29 cellular contexts compared by ENCODE assay signal in the genomic region with DNA sequence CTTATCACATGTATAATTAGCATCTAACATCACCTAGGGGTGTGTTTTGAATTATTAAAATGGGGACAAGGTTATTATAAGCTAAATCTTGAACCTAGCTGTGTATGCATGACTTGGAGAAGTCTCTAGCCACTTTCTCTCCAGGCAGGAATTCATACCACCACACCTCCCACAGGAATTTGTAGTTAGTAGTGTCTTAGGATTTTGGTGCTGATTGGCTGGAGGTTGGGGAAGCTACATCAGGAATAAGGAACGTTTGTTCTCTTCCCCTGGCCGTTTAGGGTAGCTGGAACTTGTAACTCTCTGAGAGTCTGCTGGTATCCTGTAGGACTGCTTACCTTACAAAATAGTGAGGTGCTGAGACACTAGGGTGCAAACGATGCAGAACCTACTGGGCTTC.
"Had no signal": no experiment of that assay in that cellular context is flagged by ENCODE, and none has a peak within 500 bp of the region (broad histone marks: within the 10 kb centered on the region; RNA-seq: fewer than 3 reads in every experiment).

No MANE protein-coding gene starts in this region.

- H3K4me1 Mint-ChIP-seq: activated CD4-positive, alpha-beta memory T cell treated with anti-CD3 and anti-CD28 coated beads, Interleukin-2, amount 10 ng/mL, durations not matched to agents 7 days and 5 days; activated CD4-positive, alpha-beta T cell treated with anti-CD3 and anti-CD28 coated beads, Interleukin-2, amount 10 ng/mL, durations not matched to agents 7 days and 5 days; activated naive CD4-positive, alpha-beta T cell treated with anti-CD3 and anti-CD28 coated beads, Interleukin-2, amount 10 ng/mL, durations not matched to agents 7 days and 5 days; activated naive CD8-positive, alpha-beta T cell treated with anti-CD3 and anti-CD28 coated beads, Interleukin-2, amount 10 ng/mL, durations not matched to agents 7 days and 5 days; brain; endodermal cell had no signal

- ATAC-seq: activated naive CD4-positive, alpha-beta T cell treated with anti-CD3 and anti-CD28 coated beads, Interleukin-2, amount 50 U/mL, for 72 hours; activated T-cell treated with anti-CD3 and anti-CD28 coated beads, Interleukin-2, amount 50 U/mL, for 72 hours; esophagus mucosa had no signal

- H3K27ac ChIP-seq: ascending aorta, breast epithelium, cardiac muscle cell, colonic mucosa, dorsolateral prefrontal cortex had no signal

- H3K4me3 Mint-ChIP-seq: activated CD4-positive, alpha-beta memory T cell treated with anti-CD3 and anti-CD28 coated beads, Interleukin-2, amount 10 ng/mL, durations not matched to agents 7 days and 5 days; activated CD4-positive, alpha-beta T cell treated with anti-CD3 and anti-CD28 coated beads, Interleukin-2, amount 10 ng/mL, durations not matched to agents 7 days and 5 days; activated naive CD4-positive, alpha-beta T cell treated with anti-CD3 and anti-CD28 coated beads, Interleukin-2, amount 10 ng/mL, durations not matched to agents 7 days and 5 days; activated naive CD8-positive, alpha-beta T cell treated with anti-CD3 and anti-CD28 coated beads, Interleukin-2, amount 10 ng/mL, durations not matched to agents 7 days and 5 days; activated T-cell treated with anti-CD3 and anti-CD28 coated beads, Interleukin-2, amount 50 U/mL, for 24 hours; activated T-cell treated with anti-CD3 and anti-CD28 coated beads, Interleukin-2, amount 50 U/mL, for 72 hours; brain; dendritic cell treated with granulocyte-macrophage colony-stimulating factor and Interleukin-4, amounts not matched to agents 40 ng/mL and 50 ng/mL, for 4 days; endodermal cell had no signal

- DNase-seq: activated CD4-positive, alpha-beta memory T cell treated with anti-CD3 and anti-CD28 coated beads, Interleukin-2, amount 10 ng/mL, durations not matched to agents 7 days and 5 days; activated CD4-positive, alpha-beta T cell treated with anti-CD3 and anti-CD28 coated beads for 1 hour; activated CD4-positive, alpha-beta T cell treated with anti-CD3 and anti-CD28 coated beads for 4 hours; activated CD4-positive, alpha-beta T cell treated with anti-CD3 and anti-CD28 coated beads, Interleukin-2, amount 10 ng/mL, durations not matched to agents 7 days and 5 days; activated CD4-positive, alpha-beta T cell treated with anti-CD3 and anti-CD28 coated beads, Interleukin-2, amount 50 U/mL, for 4 hours; activated CD8-positive, alpha-beta memory T cell treated with anti-CD3 and anti-CD28 coated beads, Interleukin-2, amount 50 U/mL, for 48 hours; activated gamma-delta T cell; activated naive CD4-positive, alpha-beta T cell; activated naive CD4-positive, alpha-beta T cell treated with anti-CD3 and anti-CD28 coated beads, Interleukin-2, amount 10 ng/mL, durations not matched to agents 7 days and 5 days; activated naive CD8-positive, alpha-beta T cell treated with anti-CD3 and anti-CD28 coated beads, Interleukin-2, amount 10 ng/mL, durations not matched to agents 7 days and 5 days; activated T-cell treated with anti-CD3 and anti-CD28 coated beads for 4 hours; activated T-cell treated with anti-CD3 and anti-CD28 coated beads, Interleukin-2, amount 50 U/mL, for 24 hours; activated T-cell treated with anti-CD3 and anti-CD28 coated beads, Interleukin-2, amount 50 U/mL, for 72 hours; central memory CD4-positive, alpha-beta T cell; cerebellar nuclear complex; colonic mucosa; dorsolateral prefrontal cortex; effector memory CD4-positive, alpha-beta T cell; endodermal cell; foreskin fibroblast; head of caudate nucleus; T-helper 2 cell had no signal

- H3K36me3 ChIP-seq: ascending aorta, breast epithelium, cardiac muscle cell, colonic mucosa had no signal

- H3K9me3 ChIP-seq: ascending aorta, breast epithelium, colonic mucosa had no signal

- H3K27me3 Mint-ChIP-seq: activated CD4-positive, alpha-beta memory T cell treated with anti-CD3 and anti-CD28 coated beads, Interleukin-2, amount 10 ng/mL, durations not matched to agents 7 days and 5 days; activated CD4-positive, alpha-beta T cell treated with anti-CD3 and anti-CD28 coated beads, Interleukin-2, amount 10 ng/mL, durations not matched to agents 7 days and 5 days; activated naive CD4-positive, alpha-beta T cell treated with anti-CD3 and anti-CD28 coated beads, Interleukin-2, amount 10 ng/mL, durations not matched to agents 7 days and 5 days; activated naive CD8-positive, alpha-beta T cell treated with anti-CD3 and anti-CD28 coated beads, Interleukin-2, amount 10 ng/mL, durations not matched to agents 7 days and 5 days; activated T-cell treated with anti-CD3 and anti-CD28 coated beads, Interleukin-2, amount 50 U/mL, for 24 hours; dendritic cell treated with granulocyte-macrophage colony-stimulating factor and Interleukin-4, amounts not matched to agents 40 ng/mL and 50 ng/mL, for 4 days had no signal

- H3K27ac Mint-ChIP-seq: activated CD4-positive, alpha-beta memory T cell treated with anti-CD3 and anti-CD28 coated beads, Interleukin-2, amount 10 ng/mL, durations not matched to agents 7 days and 5 days; activated CD4-positive, alpha-beta T cell treated with anti-CD3 and anti-CD28 coated beads, Interleukin-2, amount 10 ng/mL, durations not matched to agents 7 days and 5 days; activated naive CD4-positive, alpha-beta T cell treated with anti-CD3 and anti-CD28 coated beads, Interleukin-2, amount 10 ng/mL, durations not matched to agents 7 days and 5 days; activated naive CD4-positive, alpha-beta T cell treated with anti-CD3 and anti-CD28 coated beads, Interleukin-2, amount 50 U/mL, for 72 hours; activated naive CD8-positive, alpha-beta T cell treated with anti-CD3 and anti-CD28 coated beads, Interleukin-2, amount 10 ng/mL, durations not matched to agents 7 days and 5 days; activated T-cell treated with anti-CD3 and anti-CD28 coated beads, Interleukin-2, amount 50 U/mL, for 24 hours; activated T-cell treated with anti-CD3 and anti-CD28 coated beads, Interleukin-2, amount 50 U/mL, for 72 hours; brain; dendritic cell treated with granulocyte-macrophage colony-stimulating factor and Interleukin-4, amounts not matched to agents 40 ng/mL and 50 ng/mL, for 4 days; endodermal cell had no signal

- H3K4me3 ChIP-seq: ascending aorta, breast epithelium, cardiac muscle cell, colonic mucosa, dorsolateral prefrontal cortex had no signal

- H3K27me3 ChIP-seq: ascending aorta, breast epithelium, cardiac muscle cell, colonic mucosa, dorsolateral prefrontal cortex had no signal

- H3K4me1 ChIP-seq: ascending aorta, breast epithelium, colonic mucosa had no signal

- H3K36me3 Mint-ChIP-seq: activated naive CD4-positive, alpha-beta T cell treated with anti-CD3 and anti-CD28 coated beads, Interleukin-2, amount 10 ng/mL, durations not matched to agents 7 days and 5 days; activated naive CD4-positive, alpha-beta T cell treated with anti-CD3 and anti-CD28 coated beads, Interleukin-2, amount 50 U/mL, for 72 hours; activated naive CD8-positive, alpha-beta T cell treated with anti-CD3 and anti-CD28 coated beads, Interleukin-2, amount 10 ng/mL, durations not matched to agents 7 days and 5 days; brain had no signal

- H3K9me3 Mint-ChIP-seq: activated CD4-positive, alpha-beta T cell treated with anti-CD3 and anti-CD28 coated beads, Interleukin-2, amount 10 ng/mL, durations not matched to agents 7 days and 5 days; activated naive CD8-positive, alpha-beta T cell treated with anti-CD3 and anti-CD28 coated beads, Interleukin-2, amount 10 ng/mL, durations not matched to agents 7 days and 5 days; brain; dendritic cell treated with granulocyte-macrophage colony-stimulating factor and Interleukin-4, amounts not matched to agents 40 ng/mL and 50 ng/mL, for 4 days; endodermal cell had no signal
